ENCODE assay signal across 1 cellular context in genomic region chr15:66799242-66799641, GRCh38.
TF ChIP-seq lines count a peak whose summit lies in the region.

No MANE protein-coding gene starts in this region.

TF ChIP-seq in SK-N-SH, 30 proteins besides CTCF, POLR2A, EP300 and RAD21 (continued from another document):
- TF ChIP-seq NRF1 (IDR thresholded peaks at IDR 0.05; ENCODE audit: low read depth, low read length) (no peak), FOXM1 (IDR thresholded peaks at IDR 0.05; ENCODE audit: low read depth) (no peak), PBX3 (IDR thresholded peaks at IDR 0.05) (no peak), FOSL2 (IDR thresholded peaks at IDR 0.05; ENCODE audit: borderline replicate concordance, low read depth) (no peak)
